In the genomic region with DNA sequence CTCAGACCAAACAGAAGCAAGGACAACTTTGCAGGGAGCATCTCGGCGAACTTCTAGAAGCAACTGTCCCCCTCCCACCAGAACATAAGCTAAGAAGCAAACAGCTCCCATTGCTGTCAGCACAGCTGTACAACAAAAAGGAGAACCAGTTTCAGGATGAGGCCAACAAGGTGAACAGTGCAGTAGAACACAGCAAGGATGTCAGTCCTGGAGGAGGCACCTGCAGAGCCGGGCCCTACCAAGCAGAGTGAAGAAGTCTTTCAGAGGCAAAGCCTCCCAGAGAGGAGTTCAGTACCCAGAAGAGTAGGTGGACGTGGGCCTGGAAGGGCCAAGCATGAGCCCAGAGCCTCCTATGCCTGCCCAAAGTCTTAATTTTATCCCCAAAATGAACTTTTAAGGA, we compare ENCODE assay signal across 1 cellular context.
TF ChIP-seq lines count a peak whose summit lies in the region.

No MANE protein-coding gene starts in this region.

TF ChIP-seq in H1, 55 proteins besides CTCF, POLR2A, EP300 and RAD21 (continued from another document):
- TF ChIP-seq YY1 (IDR thresholded peaks at IDR 0.05; ENCODE audit: low read depth, low read length) (no peak), SIN3A (conservative IDR thresholded peaks at IDR 0.05 in 1 of 2, IDR thresholded peaks at IDR 0.05 in 1 of 2; ENCODE audit: low read depth in 1 of 2, low read length in 2 of 2) (no peak), NANOG (IDR thresholded peaks at IDR 0.05; ENCODE audit: insufficient read depth, low read depth, low read length, poor library complexity, severe bottlenecking) (no peak), BCL11A (IDR thresholded peaks at IDR 0.05; ENCODE audit: low read depth in 2 of 2, low read length in 2 of 2) (no peak), CHD1 (IDR thresholded peaks at IDR 0.05; ENCODE audit: low read depth, low read length) (no peak), MAFK (IDR thresholded peaks at IDR 0.05; ENCODE audit: low read depth, low read length) (no peak), CBX5 (IDR thresholded peaks at IDR 0.05; ENCODE audit: low read depth, low read length) (no peak), BACH1 (IDR thresholded peaks at IDR 0.05; ENCODE audit: low read length) (no peak), SP4 (IDR thresholded peaks at IDR 0.05; ENCODE audit: low read length) (no peak), POU5F1 (IDR thresholded peaks at IDR 0.05; ENCODE audit: low read depth, low read length) (no peak), TCF12 (IDR thresholded peaks at IDR 0.05; ENCODE audit: low read depth, low read length) (no peak)
